11 cellular contexts compared by ENCODE assay signal in genomic region chr2:105754011-105754410, GRCh38. TPM values are rescaled to one million over a fixed set of nuclear protein-coding genes. Genes with fewer than 3 reads are reported as not detected.
DNase-seq lines count a peak whose midpoint lies in the region; ATAC-seq and TF ChIP-seq lines count a peak whose summit lies in the region.
"Had no signal": no experiment of that assay in that cellular context is flagged by ENCODE, and none has a peak within 500 bp of the region (broad histone marks: within the 10 kb centered on the region; RNA-seq: fewer than 3 reads in every experiment).

No MANE protein-coding gene starts in this region.

- peaks cover 40% of the 10 kb centered on the region for H3K36me3 Mint-ChIP-seq in activated B cell treated with CpG ODN at 0.5 μM for 24 hours (ENCODE audit: low read depth)
- H3K36me3 Mint-ChIP-seq in stimulated activated naive B cell treated with anti-CD40 and anti-IgM and Interleukin-4, amounts not matched to agents 10 μg/mL and 1 μg/mL and 100 μg/mL, for 72 hours, result peaks cover 44 to 71% of the 10 kb centered on the region in 2 donors

- peaks cover 92% of the 10 kb centered on the region for H3K4me1 Mint-ChIP-seq in activated B cell treated with CpG ODN at 0.5 μM for 24 hours
- H3K4me1 Mint-ChIP-seq in stimulated activated naive B cell treated with anti-CD40 and anti-IgM and Interleukin-4, amounts not matched to agents 10 μg/mL and 1 μg/mL and 100 μg/mL, for 72 hours, result peaks cover 76 to 94% of the 10 kb centered on the region in 2 donors

- no peaks in the 10 kb centered on the region for H3K27me3 Mint-ChIP-seq in activated B cell treated with CpG ODN at 0.5 μM for 24 hours
- H3K27me3 Mint-ChIP-seq in stimulated activated naive B cell treated with anti-CD40 and anti-IgM and Interleukin-4, amounts not matched to agents 10 μg/mL and 1 μg/mL and 100 μg/mL, for 72 hours, result no peaks in the 10 kb centered on the region

- ATAC-seq in GM19463 (IDR thresholded peaks at IDR 0.05; ENCODE audit: unreplicated experiment) (peak; percentile 35), activated B cell treated with CpG ODN at 0.5 μM for 24 hours (ENCODE audit: low read depth) (peak; percentile 22)
- ATAC-seq in stimulated activated naive B cell treated with anti-CD40 and anti-IgM and Interleukin-4, amounts not matched to agents 10 μg/mL and 1 μg/mL and 100 μg/mL, for 72 hours (replicated peaks), result peak; percentile 28 to 48

- intact Hi-C loops in activated B cell treated with CpG ODN at 0.5 μM for 24 hours (cut with micrococcal nuclease), result loop anchor here (2.0 kb wide), 1 partner anchor 15 kb away; no protein-coding TSS in a partner anchor

- CTCF ChIA-PET in activated B cell treated with CpG ODN at 0.5 μM for 24 hours (lab: Charles Lee), result no interaction called here

- peak overlapping the region; percentile 61 for H3K27ac Mint-ChIP-seq in activated B cell treated with CpG ODN at 0.5 μM for 24 hours
- H3K27ac Mint-ChIP-seq in stimulated activated naive B cell treated with anti-CD40 and anti-IgM and Interleukin-4, amounts not matched to agents 10 μg/mL and 1 μg/mL and 100 μg/mL, for 72 hours, result peak overlapping the region; percentile 88

- no peaks in the 10 kb centered on the region for H3K9me3 Mint-ChIP-seq in activated B cell treated with CpG ODN at 0.5 μM for 24 hours
- H3K9me3 Mint-ChIP-seq in stimulated activated naive B cell treated with anti-CD40 and anti-IgM and Interleukin-4, amounts not matched to agents 10 μg/mL and 1 μg/mL and 100 μg/mL, for 72 hours, result peaks cover 0 to 3% of the 10 kb centered on the region in 2 donors

- no peak for TF ChIP-seq CTCF in activated B cell treated with CpG ODN at 0.5 μM for 24 hours (IDR thresholded peaks at IDR 0.05)

- DNase-seq in activated B cell treated with CpG ODN at 0.5 μM for 24 hours (no peak), AG08395 (ENCODE audit: low spot score) (no peak), DMS79 treated with DMSO at 0.1 percent for 48 hours (lab: John Stamatoyannopoulos, UW) (no peak), T-helper 9 cell (no peak)
- peak; percentile 21 for DNase-seq in effector CD8-positive, alpha-beta T cell (lab: John Stamatoyannopoulos, UW)
- DNase-seq in stimulated activated naive B cell treated with anti-CD40 and anti-IgM and Interleukin-4, amounts not matched to agents 10 μg/mL and 1 μg/mL and 100 μg/mL, for 72 hours, result no peak
- DNase-seq: activated CD4-positive, CD25-positive, alpha-beta regulatory T cell treated with anti-CD3 and anti-CD28 coated beads, Interleukin-2, amount 50 U/mL, for 72 hours; caudate nucleus; DMS79; NCI-H187 treated with DMSO at 0.1 percent for 48 hours had no signal

- POLR2A ChIA-PET in activated B cell treated with CpG ODN at 0.5 μM for 24 hours (lab: Charles Lee), result interaction anchor here (0.8 to 1.7 kb wide), 4 partner anchors 8 to 36 kb away, joined by 3 to 5 read pairs (median 4); no protein-coding TSS in a partner anchor

- H3K4me3 Mint-ChIP-seq in activated B cell treated with CpG ODN at 0.5 μM for 24 hours, result peak overlapping the region; percentile 52
- H3K4me3 Mint-ChIP-seq in stimulated activated naive B cell treated with anti-CD40 and anti-IgM and Interleukin-4, amounts not matched to agents 10 μg/mL and 1 μg/mL and 100 μg/mL, for 72 hours, result peak overlapping the region; percentile 55 to 79

RNA-seq across cellular contexts. Expression of gene NCK2, which starts 9.3 kb away (rescaled TPM):
- 52.9 and 53.4 TPM in 2 replicates for total RNA-seq in activated B cell treated with CpG ODN at 0.5 μM for 24 hours
